ENCODE assay signal across 8 cellular contexts in the genomic region with DNA sequence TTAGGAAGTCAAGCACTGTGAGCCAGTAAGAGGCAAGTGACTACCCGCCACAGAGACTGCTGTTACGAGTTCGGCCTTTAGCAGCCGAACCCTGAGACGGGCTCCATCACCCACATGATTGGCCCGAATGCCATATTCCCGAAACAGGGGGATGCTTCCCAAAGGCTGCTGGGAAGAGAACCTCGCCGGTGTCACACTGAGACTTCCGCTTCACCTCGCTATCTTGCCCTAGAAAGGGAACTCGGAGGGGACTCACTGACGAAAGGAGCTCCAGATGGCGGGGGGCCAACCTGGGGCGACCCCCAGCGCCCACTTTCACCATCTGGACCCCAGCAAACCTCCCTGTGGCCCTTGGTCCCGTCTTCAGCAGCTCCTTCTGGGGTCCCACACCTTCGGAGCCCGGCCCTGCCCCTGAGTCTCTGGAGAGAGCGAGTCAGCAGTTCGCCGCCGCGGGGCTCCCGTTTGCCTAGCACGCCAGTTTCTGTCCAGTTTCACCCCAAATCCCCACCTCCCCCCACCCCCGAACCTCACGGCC. TPM values are rescaled to one million over a fixed set of nuclear protein-coding genes. Genes with fewer than 3 reads are reported as not detected.
DNase-seq lines count a peak whose midpoint lies in the region; ATAC-seq and TF ChIP-seq lines count a peak whose summit lies in the region.

No MANE protein-coding gene starts in this region.

- peak overlapping the region; percentile 83 for H3K9ac ChIP-seq in smooth muscle cell (ENCODE audit: low read depth)

- 13% methylated on average over 28 of the region's 28 CpGs for WGBS in smooth muscle cell (ENCODE audit: low lambda C conversion rate)

- no peaks in the 10 kb centered on the region for H3F3A ChIP-seq in smooth muscle cell (ENCODE audit: low read depth)

- TF ChIP-seq CTCF in breast epithelium (IDR thresholded peaks at IDR 0.05) (no peak), smooth muscle cell (IDR thresholded peaks at IDR 0.05; ENCODE audit: borderline replicate concordance, insufficient read depth, poor library complexity, severe bottlenecking) (no peak)

- H4K20me1 ChIP-seq in smooth muscle cell (ENCODE audit: low read depth), result no peaks in the 10 kb centered on the region

- H3K4me1 ChIP-seq in breast epithelium, result no peaks in the 10 kb centered on the region
- no peaks in the 10 kb centered on the region for H3K4me1 ChIP-seq in smooth muscle cell (ENCODE audit: low read depth)

- peaks cover 5% of the 10 kb centered on the region for H3K36me3 ChIP-seq in breast epithelium
- H3K36me3 ChIP-seq in smooth muscle cell (ENCODE audit: low read depth), result peaks cover 5% of the 10 kb centered on the region

- intact Hi-C loops in breast epithelium (cut with DNase I; ENCODE audit: low total_unique reads), result no loop called here

- peak overlapping the region; percentile 93 to 98 for H3K27ac ChIP-seq in breast epithelium
- peak overlapping the region; percentile 57 for H3K27ac ChIP-seq in smooth muscle cell (ENCODE audit: low read depth)

- peak; percentile 41 for ATAC-seq in HG03045 (IDR thresholded peaks at IDR 0.05; ENCODE audit: unreplicated experiment)

- no peaks in the 10 kb centered on the region for H3K79me2 ChIP-seq in smooth muscle cell (ENCODE audit: low read depth)

- H3K27me3 ChIP-seq in breast epithelium, result no peaks in the 10 kb centered on the region
- H3K27me3 ChIP-seq in smooth muscle cell (ENCODE audit: low read depth), result no peaks in the 10 kb centered on the region

- no peak for TF ChIP-seq POLR2A in breast epithelium (IDR thresholded peaks at IDR 0.05)

- H3K9me3 ChIP-seq in breast epithelium (no peaks in the 10 kb centered on the region), smooth muscle cell (replicated peaks; ENCODE audit: low read depth) (no peaks in the 10 kb centered on the region)

- peak overlapping the region; percentile 100 for H2AFZ ChIP-seq in smooth muscle cell (ENCODE audit: low read depth)

- H3K4me3 ChIP-seq in breast epithelium, result peak overlapping the region; percentile 70 to 97 (median 75)
- H3K4me3 ChIP-seq in smooth muscle cell, result peak overlapping the region; percentile 87

- DNase-seq in activated gamma-delta T cell treated with Interleukin-2 at 50 U/mL for 16 hours (peak; percentile 27), activated gamma-delta T cell (lab: John Stamatoyannopoulos, UW) (no peak), RPMI7951 (ENCODE audit: low read depth) (peak; percentile 23), breast epithelium (ENCODE audit: low spot score in 2 of 2) (no peak), iris pigment epithelial cell (ENCODE audit: low read depth) (peak; percentile 40), smooth muscle cell (lab: John Stamatoyannopoulos, UW; ENCODE audit: unreplicated experiment) (no peak), NCI-H774 (lab: John Stamatoyannopoulos, UW) (no peak)

- H3K4me2 ChIP-seq in smooth muscle cell, result peak overlapping the region; percentile 90

RNA-seq across cellular contexts. Expression of gene HPS1, which starts 0.5 kb away (rescaled TPM):
- total RNA-seq in RPMI7951 (2014; rRNA removed; shearing (Covaris generic)), result 11.5 and 12.3 TPM in 2 replicates
- total RNA-seq in breast epithelium, result 10 to 100 TPM; 48.2 to 62.3 (median 61.8) TPM
- total RNA-seq in smooth muscle cell, result 9.6 and 11.5 TPM in 2 replicates
- polyA plus RNA-seq in smooth muscle cell, result 35.6 and 40.7 TPM in 2 replicates

RNA-seq across cellular contexts. Expression of gene PYROXD2, which starts 31.2 kb away (rescaled TPM):
- 1.3 and 2.0 TPM in 2 replicates for total RNA-seq in RPMI7951 (2014; rRNA removed; shearing (Covaris generic))
- total RNA-seq in breast epithelium, result 10 to 100 TPM; 13.2 to 20.0 (median 17.4) TPM
- total RNA-seq in smooth muscle cell, result 3.6 and 51.9 TPM in 2 replicates
- polyA plus RNA-seq in smooth muscle cell, result 6.1 and 7.9 TPM in 2 replicates

Comparison
In these comparisons a context has a peak if more than half of its experiments do, and no peak if none do; other contexts are left out.
1. DNase-seq: peak in activated gamma-delta T cell treated with Interleukin-2 at 50 U/mL for 16 hours (single experiment), RPMI7951 (single experiment) and iris pigment epithelial cell (single experiment); none in activated gamma-delta T cell (single experiment), breast epithelium (0 of 2), smooth muscle cell (single experiment) and NCI-H774 (single experiment).